ENCODE assay signal across 8 cellular contexts in the genomic region with DNA sequence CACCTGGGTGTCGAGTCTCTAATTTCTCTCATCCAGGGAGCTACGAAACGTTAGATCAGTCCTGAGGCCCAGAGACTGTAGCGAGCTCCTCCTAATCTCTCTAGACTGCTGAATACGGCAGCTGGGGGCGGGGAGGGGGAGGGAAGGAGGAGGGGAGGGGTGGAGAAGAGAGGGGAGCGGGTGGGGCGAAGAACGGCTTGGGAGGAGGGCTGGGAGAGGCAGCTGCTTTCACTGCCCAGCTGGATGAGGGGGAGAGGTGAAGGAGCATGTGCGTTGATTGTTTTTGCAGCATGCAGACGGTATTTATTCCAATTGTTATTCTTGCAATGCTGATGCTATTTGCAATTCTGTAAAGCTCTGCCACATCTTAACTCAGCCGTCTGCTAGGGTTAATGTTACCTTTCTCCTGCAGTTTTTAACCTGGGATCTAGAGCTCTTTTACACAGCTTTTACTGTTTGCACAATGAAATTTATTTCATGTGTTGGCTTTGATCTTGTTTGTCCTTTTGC. TPM values are rescaled to one million over a fixed set of nuclear protein-coding genes. Genes with fewer than 3 reads are reported as not detected.
DNase-seq lines count a peak whose midpoint lies in the region; ATAC-seq and TF ChIP-seq lines count a peak whose summit lies in the region.

No MANE protein-coding gene starts in this region.

- H3K27ac ChIP-seq in GM23338 (ENCODE audit: low read depth): no peak overlapping the region; the same call in 1 of the 2 replicates
- peak overlapping the region; percentile 86 for H3K27ac ChIP-seq in neural cell (ENCODE audit: low read length)

- H3K9me3 Mint-ChIP-seq in GM23338 (no peaks in the 10 kb centered on the region), CD14-positive monocyte (peaks cover 0 to 7% (median 4%) of the 10 kb centered on the region in 7 donors)

- H3K9ac ChIP-seq in endocrine pancreas (ENCODE audit: control insufficient read depth, insufficient read depth, low read length) (peak overlapping the region; percentile 50), neural cell (ENCODE audit: low read length) (peak overlapping the region; percentile 85)

- H3K36me3 Mint-ChIP-seq in GM23338 (ENCODE audit: low read depth): no peaks in the 10 kb centered on the region
- peaks cover 0 to 4% of the 10 kb centered on the region in 2 donors for H3K36me3 Mint-ChIP-seq in CD14-positive monocyte

- H3K4me1 ChIP-seq in GM23338 (ENCODE audit: insufficient read depth) (peaks cover 23% of the 10 kb centered on the region), endocrine pancreas (ENCODE audit: control insufficient read depth, insufficient read depth, low read length) (peaks cover 7% of the 10 kb centered on the region)

- no peaks in the 10 kb centered on the region for H4K20me1 ChIP-seq in GM23338 (replicated peaks; ENCODE audit: insufficient read depth)
- no peaks in the 10 kb centered on the region for H4K20me1 ChIP-seq in neural cell (ENCODE audit: insufficient read depth)

- no peaks in the 10 kb centered on the region for H3K79me2 ChIP-seq in GM23338 (replicated peaks; ENCODE audit: insufficient read depth)
- H3K79me2 ChIP-seq in neural cell (replicated peaks; ENCODE audit: insufficient read depth, low read length): peaks cover 4% of the 10 kb centered on the region

- H3F3A ChIP-seq in GM23338 (replicated peaks; ENCODE audit: low read depth): peaks cover 3% of the 10 kb centered on the region
- H3F3A ChIP-seq in neural cell (ENCODE audit: insufficient read depth, low read length, poor library complexity, severe bottlenecking): peaks cover 2% of the 10 kb centered on the region

- H3K27me3 Mint-ChIP-seq in GM23338 (ENCODE audit: insufficient read depth, low read depth, poor library complexity) (peaks cover 11% of the 10 kb centered on the region), CD14-positive monocyte (ENCODE audit: low read depth in 3 of 3) (peaks cover 33 to 39% (median 35%) of the 10 kb centered on the region in 3 donors)

- H3K4me2 ChIP-seq in GM23338 (peak overlapping the region; percentile 75), neural cell (ENCODE audit: low read length) (peak overlapping the region; percentile 80)

- H3K27ac Mint-ChIP-seq in GM23338 (no peak overlapping the region), CD14-positive monocyte (peak overlapping the region in 1 of 7 donors; percentile 13)

- H3K4me3 ChIP-seq in GM23338 (peak overlapping the region; percentile 92), endocrine pancreas (ENCODE audit: control insufficient read depth, insufficient read depth, low read length) (peak overlapping the region; percentile 94), neural cell (ENCODE audit: low read length) (peak overlapping the region; percentile 91)

- no peak for TF ChIP-seq RAD21 in neural cell (conservative IDR thresholded peaks at IDR 0.05)

- peak overlapping the region; percentile 92 for H3K4me3 Mint-ChIP-seq in GM23338
- peak overlapping the region in 1 of 2 donors; percentile 44 for H3K4me3 Mint-ChIP-seq in CD14-positive monocyte

- H3K36me3 ChIP-seq in GM23338 (ENCODE audit: insufficient read depth) (no peaks in the 10 kb centered on the region), endocrine pancreas (ENCODE audit: control insufficient read depth, insufficient read depth, low read length) (no peaks in the 10 kb centered on the region), neural cell (ENCODE audit: insufficient read depth, low read length) (no peaks in the 10 kb centered on the region)

- H3K9me2 ChIP-seq in GM23338 (ENCODE audit: insufficient read depth): no peaks in the 10 kb centered on the region
- no peaks in the 10 kb centered on the region for H3K9me2 ChIP-seq in neural cell (ENCODE audit: insufficient read depth, low read length)

- H3K4me1 Mint-ChIP-seq in GM23338 (peaks cover 22% of the 10 kb centered on the region), CD14-positive monocyte (peaks cover 7% of the 10 kb centered on the region)

- intact Hi-C loops in CD14-positive monocyte (cut with micrococcal nuclease): no loop called here

- peak; percentile 87 for DNase-seq in GM23338 (ENCODE audit: low spot score)
- peak; percentile 71 for DNase-seq in NCI-H510A (lab: John Stamatoyannopoulos, UW)
- no peak for DNase-seq in amniotic stem cell (lab: John Stamatoyannopoulos, UW)
- no peak for DNase-seq in CD14-positive monocyte (ENCODE audit: low spot score)

- TF ChIP-seq CTCF in GM23338 (conservative IDR thresholded peaks at IDR 0.05; ENCODE audit: low read depth in 2 of 2) (no peak), neural cell (IDR thresholded peaks at IDR 0.05; ENCODE audit: poor library complexity, severe bottlenecking) (no peak), CD14-positive monocyte (IDR thresholded peaks at IDR 0.05) (no peak)

- H2AFZ ChIP-seq in GM23338 (no peak overlapping the region; the same call in 1 of the 2 replicates), neural cell (ENCODE audit: low read depth, low read length) (peak overlapping the region; percentile 92)

- TF ChIP-seq EP300 in neural cell (conservative IDR thresholded peaks at IDR 0.05; ENCODE audit: poor library complexity, severe bottlenecking): no peak

- H3K27me3 ChIP-seq in GM23338 (ENCODE audit: insufficient read depth): peaks cover 38% of the 10 kb centered on the region
- no peaks in the 10 kb centered on the region for H3K27me3 ChIP-seq in endocrine pancreas (ENCODE audit: control insufficient read depth, insufficient read depth, low read length)
- H3K27me3 ChIP-seq in neural cell (ENCODE audit: insufficient read depth, low read depth, low read length): no peaks in the 10 kb centered on the region

- ATAC-seq in GM23338 (peak; percentile 63; the same call in 2 of the 3 replicates), GM21381 (IDR thresholded peaks at IDR 0.05; ENCODE audit: unreplicated experiment) (no peak), HG03135 (IDR thresholded peaks at IDR 0.05; ENCODE audit: unreplicated experiment) (no peak)

- H3K9me3 ChIP-seq in endocrine pancreas (ENCODE audit: control insufficient read depth, low read length) (no peaks in the 10 kb centered on the region), neural cell (ENCODE audit: low read length) (no peaks in the 10 kb centered on the region)

TF ChIP-seq in GM23338, 12 proteins besides CTCF, POLR2A, EP300 and RAD21:
- no peak for TF ChIP-seq CREB1 (CRISPR knock-in tag; IDR thresholded peaks at IDR 0.05; ENCODE audit: low read depth)

TF ChIP-seq in neural cell, 6 proteins besides CTCF, POLR2A, EP300 and RAD21:
- TF ChIP-seq SMC3 (conservative IDR thresholded peaks at IDR 0.05; ENCODE audit: poor library complexity): peak; percentile 9
- TF ChIP-seq, protein P1, sequence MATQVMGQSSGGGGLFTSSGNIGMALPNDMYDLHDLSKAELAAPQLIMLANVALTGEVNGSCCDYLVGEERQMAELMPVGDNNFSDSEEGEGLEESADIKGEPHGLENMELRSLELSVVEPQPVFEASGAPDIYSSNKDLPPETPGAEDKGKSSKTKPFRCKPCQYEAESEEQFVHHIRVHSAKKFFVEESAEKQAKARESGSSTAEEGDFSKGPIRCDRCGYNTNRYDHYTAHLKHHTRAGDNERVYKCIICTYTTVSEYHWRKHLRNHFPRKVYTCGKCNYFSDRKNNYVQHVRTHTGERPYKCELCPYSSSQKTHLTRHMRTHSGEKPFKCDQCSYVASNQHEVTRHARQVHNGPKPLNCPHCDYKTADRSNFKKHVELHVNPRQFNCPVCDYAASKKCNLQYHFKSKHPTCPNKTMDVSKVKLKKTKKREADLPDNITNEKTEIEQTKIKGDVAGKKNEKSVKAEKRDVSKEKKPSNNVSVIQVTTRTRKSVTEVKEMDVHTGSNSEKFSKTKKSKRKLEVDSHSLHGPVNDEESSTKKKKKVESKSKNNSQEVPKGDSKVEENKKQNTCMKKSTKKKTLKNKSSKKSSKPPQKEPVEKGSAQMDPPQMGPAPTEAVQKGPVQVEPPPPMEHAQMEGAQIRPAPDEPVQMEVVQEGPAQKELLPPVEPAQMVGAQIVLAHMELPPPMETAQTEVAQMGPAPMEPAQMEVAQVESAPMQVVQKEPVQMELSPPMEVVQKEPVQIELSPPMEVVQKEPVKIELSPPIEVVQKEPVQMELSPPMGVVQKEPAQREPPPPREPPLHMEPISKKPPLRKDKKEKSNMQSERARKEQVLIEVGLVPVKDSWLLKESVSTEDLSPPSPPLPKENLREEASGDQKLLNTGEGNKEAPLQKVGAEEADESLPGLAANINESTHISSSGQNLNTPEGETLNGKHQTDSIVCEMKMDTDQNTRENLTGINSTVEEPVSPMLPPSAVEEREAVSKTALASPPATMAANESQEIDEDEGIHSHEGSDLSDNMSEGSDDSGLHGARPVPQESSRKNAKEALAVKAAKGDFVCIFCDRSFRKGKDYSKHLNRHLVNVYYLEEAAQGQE (IDR thresholded peaks at IDR 0.05; ENCODE audit: borderline replicate concordance): no peak
- no peak for TF ChIP-seq EZH2 (IDR thresholded peaks at IDR 0.05; ENCODE audit: borderline replicate concordance, insufficient read depth, low read length, poor library complexity, severe bottlenecking)
- TF ChIP-seq POLR2AphosphoS5 (IDR thresholded peaks at IDR 0.05): peak; percentile 35
- peak; percentile 57 for TF ChIP-seq MXI1 (conservative IDR thresholded peaks at IDR 0.05; ENCODE audit: poor library complexity, severe bottlenecking)
- no peak for TF ChIP-seq TAF1 (IDR thresholded peaks at IDR 0.05; ENCODE audit: low read depth)

RNA-seq across cellular contexts. Expression of a gene that starts 0.8 kb away (rescaled TPM):
- total RNA-seq in GM23338 (2014; rRNA removed; shearing (Covaris generic)): 4.6 and 7.4 TPM in 2 replicates
- polyA plus RNA-seq in GM23338 (2016; fragmentation: Nextera tagmentation; extraction: Ambion mirVana): 1.6 and 2.4 TPM in 2 replicates
- polyA plus RNA-seq in neural cell: 47.1 and 47.8 TPM in 2 replicates
- 102 and 129 TPM in 2 replicates for polyA minus RNA-seq in neural cell
- not detected for polyA plus RNA-seq in CD14-positive monocyte

Comparison
In these comparisons a context has a peak if more than half of its experiments do, and no peak if none do; other contexts are left out.
1. DNase-seq: peak in GM23338 (single experiment) and NCI-H510A (single experiment); none in amniotic stem cell (single experiment) and CD14-positive monocyte (single experiment).
2. RNA of a gene that starts 0.8 kb away (polyA plus RNA-seq): 47.1 to 47.8 TPM in neural cell; 1.6 to 2.4 TPM in GM23338 and not detected in CD14-positive monocyte; every median in the first group is over 10 times any median in the second.
3. Peak in every context shown above with its lines, with median percentiles within 50 percentile points of each other: H3K4me3 ChIP-seq.